Comparison of ENCODE assay signal across 10 cellular contexts in genomic region chr11:34632105-34632780, GRCh38. TPM values are rescaled to one million over a fixed set of nuclear protein-coding genes. Genes with fewer than 3 reads are reported as not detected.
DNase-seq lines count a peak whose midpoint lies in the region; ATAC-seq and TF ChIP-seq lines count a peak whose summit lies in the region.
"Had no signal": no experiment of that assay in that cellular context is flagged by ENCODE, and none has a peak within 500 bp of the region (broad histone marks: within the 10 kb centered on the region; RNA-seq: fewer than 3 reads in every experiment).

No MANE protein-coding gene starts in this region.

- H3K4me2 ChIP-seq in neural progenitor cell: peak overlapping the region; percentile 45

- peak; percentile 52 for DNase-seq in Calu3
- peak; percentile 85 for DNase-seq in NCI-H2196 treated with DMSO at 0.1 percent for 48 hours (lab: John Stamatoyannopoulos, UW; ENCODE audit: unreplicated experiment)
- DNase-seq in neural progenitor cell (ENCODE audit: low spot score): peak; percentile 39
- DNase-seq in HAP-1 (ENCODE audit: low spot score in 2 of 2): no peak
- no peak for DNase-seq in ecto neural progenitor cell (ENCODE audit: low spot score)
- DNase-seq: activated naive CD8-positive, alpha-beta T cell treated with anti-CD3 and anti-CD28 coated beads for 36 hours; CD4-positive, CD25-positive, alpha-beta regulatory T cell had no signal

- H3F3A ChIP-seq in neural progenitor cell (ENCODE audit: low read depth): peaks cover 14% of the 10 kb centered on the region

- H3K9me3 Mint-ChIP-seq in Calu3 (ENCODE audit: low read depth, unreplicated experiment) (no peaks in the 10 kb centered on the region), neural progenitor cell (no peaks in the 10 kb centered on the region)
- H3K9me3 Mint-ChIP-seq: activated naive CD8-positive, alpha-beta T cell treated with anti-CD3 and anti-CD28 coated beads for 36 hours had no signal

- TF ChIP-seq CTCF in Calu3 (IDR thresholded peaks at IDR 0.05; ENCODE audit: unreplicated experiment) (no peak), neural progenitor cell (IDR thresholded peaks at IDR 0.05) (no peak)

- no peaks in the 10 kb centered on the region for H3K27me3 ChIP-seq in esophagus (ENCODE audit: control insufficient read depth in 1 of 2, insufficient read depth in 2 of 2, low read length in 2 of 2)
- no peaks in the 10 kb centered on the region for H3K27me3 ChIP-seq in neural progenitor cell
- H3K27me3 ChIP-seq in HAP-1 (ENCODE audit: low read depth): no peaks in the 10 kb centered on the region

- H3K27me3 Mint-ChIP-seq in Calu3 (ENCODE audit: unreplicated experiment): no peaks in the 10 kb centered on the region
- peaks cover 2% of the 10 kb centered on the region for H3K27me3 Mint-ChIP-seq in neural progenitor cell (ENCODE audit: insufficient read depth, low read depth)

- peak overlapping the region; percentile 75 for H3K4me3 Mint-ChIP-seq in Calu3 (ENCODE audit: low read depth, unreplicated experiment)
- no peak overlapping the region for H3K4me3 Mint-ChIP-seq in neural progenitor cell
- H3K4me3 Mint-ChIP-seq: activated naive CD8-positive, alpha-beta T cell treated with anti-CD3 and anti-CD28 coated beads for 36 hours; CD4-positive, CD25-positive, alpha-beta regulatory T cell had no signal

- H3K9ac ChIP-seq in neural progenitor cell: no peak overlapping the region

- H3K27ac Mint-ChIP-seq in Calu3 (ENCODE audit: unreplicated experiment) (peak overlapping the region; percentile 98), neural progenitor cell (peak overlapping the region; percentile 59)
- H3K27ac Mint-ChIP-seq: activated naive CD8-positive, alpha-beta T cell treated with anti-CD3 and anti-CD28 coated beads for 36 hours; CD4-positive, CD25-positive, alpha-beta regulatory T cell had no signal

- ATAC-seq in GM21529 (IDR thresholded peaks at IDR 0.05; ENCODE audit: unreplicated experiment) (no peak), GM21515 (IDR thresholded peaks at IDR 0.05; ENCODE audit: unreplicated experiment) (no peak)

- H3K4me1 ChIP-seq in esophagus (ENCODE audit: control insufficient read depth in 2 of 2, insufficient read depth in 2 of 2, low read length in 1 of 2) (peaks cover 3 to 6% of the 10 kb centered on the region in 2 donors), neural progenitor cell (peaks cover 27% of the 10 kb centered on the region), HAP-1 (peaks cover 29% of the 10 kb centered on the region)

- peaks cover 85% of the 10 kb centered on the region for H3K36me3 Mint-ChIP-seq in Calu3 (ENCODE audit: insufficient read depth, unreplicated experiment)
- no peaks in the 10 kb centered on the region for H3K36me3 Mint-ChIP-seq in neural progenitor cell
- H3K36me3 Mint-ChIP-seq: activated naive CD8-positive, alpha-beta T cell treated with anti-CD3 and anti-CD28 coated beads for 36 hours; CD4-positive, CD25-positive, alpha-beta regulatory T cell had no signal

- H3K27ac ChIP-seq in esophagus (ENCODE audit: low read depth in 2 of 2, low read length in 1 of 2) (peak overlapping the region; percentile 76 to 95), neural progenitor cell (no peak overlapping the region)

- intact Hi-C loops in Calu3 (cut with micrococcal nuclease; ENCODE audit: unreplicated experiment): loop anchor here (1.0 kb wide), 1 partner anchor 11 kb away; the partner anchor contains the start of gene EHF

- H3K4me1 Mint-ChIP-seq in Calu3 (ENCODE audit: low read depth, unreplicated experiment) (peaks cover 85% of the 10 kb centered on the region), neural progenitor cell (peaks cover 20% of the 10 kb centered on the region)

- no peaks in the 10 kb centered on the region for H4K20me1 ChIP-seq in neural progenitor cell (ENCODE audit: low read depth)

- CTCF ChIA-PET in Calu3 (lab: Charles Lee): interaction anchor here (0.7 to 2.1 kb wide), 6 partner anchors 8 to 158 kb away, joined by 3 to 5 read pairs (median 5); partner anchors contain the start of gene EHF

- H3K79me2 ChIP-seq in neural progenitor cell (ENCODE audit: low read depth): no peaks in the 10 kb centered on the region

- no peaks in the 10 kb centered on the region for H3K36me3 ChIP-seq in esophagus (ENCODE audit: control insufficient read depth in 2 of 2, insufficient read depth in 2 of 2, low read length in 1 of 2)
- no peaks in the 10 kb centered on the region for H3K36me3 ChIP-seq in neural progenitor cell
- H3K36me3 ChIP-seq in HAP-1 (replicated peaks): no peaks in the 10 kb centered on the region

- BruUV-seq in Calu3 (replicated peaks; lab: Mats Ljungman, UMichigan): no TSS peak

- 32 to 33% methylated on average over 7 of the region's 7 CpGs for WGBS in esophagus, 2 donors

- in situ Hi-C loops in HAP-1 (cut with MboI; ENCODE audit: low sequenced_read_pairs): no loop called here

- H2AFZ ChIP-seq in neural progenitor cell (replicated peaks): no peak overlapping the region

- H3K9me3 ChIP-seq in esophagus (ENCODE audit: control insufficient read depth in 2 of 2, insufficient read depth in 1 of 2, low read depth in 1 of 2, low read length in 1 of 2) (no peaks in the 10 kb centered on the region), neural progenitor cell (ENCODE audit: low read depth) (no peaks in the 10 kb centered on the region), HAP-1 (no peaks in the 10 kb centered on the region)

- H3K4me3 ChIP-seq in esophagus (ENCODE audit: low read depth in 1 of 2, low read length in 2 of 2) (peak overlapping the region in 1 of 2 donors; percentile 37), neural progenitor cell (no peak overlapping the region), HAP-1 (no peak overlapping the region)

RNA-seq across cellular contexts. Expression of gene EHF, which starts 11.3 kb away (rescaled TPM):
- total RNA-seq in Calu3 (2022) (286 and 299 TPM in 2 replicates), neural progenitor cell (ENCODE audit: low replicate concordance) (0.12 TPM in 1 of 2 replicates, not detected in the other)
- polyA plus RNA-seq in esophagus: 100 to 1,000 TPM; 115 to 121 TPM
- total RNA-seq: activated naive CD8-positive, alpha-beta T cell treated with anti-CD3 and anti-CD28 coated beads for 36 hours; CD4-positive, CD25-positive, alpha-beta regulatory T cell had no signal
- polyA plus RNA-seq: CD4-positive, CD25-positive, alpha-beta regulatory T cell had no signal

Comparison
In these comparisons a context has a peak if more than half of its experiments do, and no peak if none do; other contexts are left out.
1. DNase-seq: peak in Calu3 (single experiment), NCI-H2196 treated with DMSO at 0.1 percent for 48 hours (single experiment) and neural progenitor cell (single experiment); none in HAP-1 (0 of 2) and ecto neural progenitor cell (single experiment).
2. RNA of gene EHF, which starts 11.3 kb away (total RNA-seq): 286 to 299 TPM in Calu3; 0.12 TPM in neural progenitor cell; every median in the first group is over 100 times any median in the second.